In the genomic region with DNA sequence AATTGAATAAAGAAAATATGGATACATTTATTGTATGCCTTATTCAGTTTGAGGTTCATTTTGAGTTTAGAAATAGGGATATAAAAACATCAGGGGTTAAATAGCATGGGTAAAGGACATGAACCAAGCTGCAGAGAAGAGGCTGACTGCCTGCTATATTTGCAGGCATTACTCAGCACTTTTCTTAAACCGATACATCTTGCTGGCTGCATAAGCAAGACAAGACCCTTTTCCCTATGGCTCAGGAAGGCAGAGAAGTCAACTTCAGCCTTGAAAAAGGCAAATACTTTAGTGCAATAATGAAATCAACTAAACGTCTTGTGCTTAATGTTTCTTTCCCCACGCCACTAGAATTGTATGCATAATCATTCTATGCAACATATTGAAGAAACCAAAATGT, we compare ENCODE assay signal across 21 cellular contexts. TPM values are rescaled to one million over a fixed set of nuclear protein-coding genes. Genes with fewer than 3 reads are reported as not detected.
DNase-seq lines count a peak whose midpoint lies in the region; ATAC-seq and TF ChIP-seq lines count a peak whose summit lies in the region.
"Had no signal": no experiment of that assay in that cellular context is flagged by ENCODE, and none has a peak within 500 bp of the region (broad histone marks: within the 10 kb centered on the region; RNA-seq: fewer than 3 reads in every experiment).

No MANE protein-coding gene starts in this region.

- peak overlapping the region; percentile 58 for H2AFZ ChIP-seq in smooth muscle cell (ENCODE audit: low read depth)

- intact Hi-C loops in left ventricle myocardium inferior (cut with micrococcal nuclease), result no loop called here
- intact Hi-C loops in left ventricle myocardium superior (cut with micrococcal nuclease), result no loop called here

- H3K9me3 ChIP-seq in left ventricle myocardium inferior (replicated peaks) (no peaks in the 10 kb centered on the region), smooth muscle cell (replicated peaks; ENCODE audit: low read depth) (no peaks in the 10 kb centered on the region)
- H3K9me3 ChIP-seq: adrenal gland, HAP-1, mucosa of descending colon had no signal

- no peaks in the 10 kb centered on the region for H3K79me2 ChIP-seq in smooth muscle cell (ENCODE audit: low read depth)

- H3K4me2 ChIP-seq in smooth muscle cell, result peak overlapping the region; percentile 36

- no peak for TF ChIP-seq CTCF in left ventricle myocardium inferior (IDR thresholded peaks at IDR 0.05; ENCODE audit: borderline replicate concordance)
- no peak for TF ChIP-seq CTCF in fibroblast of pulmonary artery (IDR thresholded peaks at IDR 0.05; ENCODE audit: low read length, missing control alignments)
- no peak for TF ChIP-seq CTCF in smooth muscle cell (IDR thresholded peaks at IDR 0.05; ENCODE audit: borderline replicate concordance, insufficient read depth, poor library complexity, severe bottlenecking)

- H4K20me1 ChIP-seq in smooth muscle cell (ENCODE audit: low read depth), result no peaks in the 10 kb centered on the region

- H3K36me3 ChIP-seq in left ventricle myocardium inferior (no peaks in the 10 kb centered on the region), smooth muscle cell (ENCODE audit: low read depth) (no peaks in the 10 kb centered on the region)
- H3K36me3 ChIP-seq: adrenal gland, HAP-1 had no signal

- 49% methylated on average over 3 of the region's 3 CpGs for WGBS in smooth muscle cell (ENCODE audit: low lambda C conversion rate)

- H3K9ac ChIP-seq in smooth muscle cell (ENCODE audit: low read depth), result no peak overlapping the region

- H3K4me3 ChIP-seq in left ventricle myocardium inferior, result peak overlapping the region; percentile 17
- no peak overlapping the region for H3K4me3 ChIP-seq in fibroblast of pulmonary artery (replicated peaks; ENCODE audit: low read depth, low read length)
- no peak overlapping the region for H3K4me3 ChIP-seq in smooth muscle cell
- H3K4me3 ChIP-seq: adrenal gland, HAP-1, mucosa of descending colon had no signal

- ATAC-seq in left ventricle myocardium superior, result no peak
- ATAC-seq: mucosa of descending colon had no signal

- no peaks in the 10 kb centered on the region for H3K27me3 ChIP-seq in left ventricle myocardium inferior (ENCODE audit: low read depth)
- H3K27me3 ChIP-seq in smooth muscle cell (ENCODE audit: low read depth), result no peaks in the 10 kb centered on the region
- H3K27me3 ChIP-seq: adrenal gland had no signal

- H3K4me1 ChIP-seq in left ventricle myocardium inferior, result no peaks in the 10 kb centered on the region
- H3K4me1 ChIP-seq in smooth muscle cell (ENCODE audit: low read depth), result no peaks in the 10 kb centered on the region
- H3K4me1 ChIP-seq: adrenal gland, HAP-1 had no signal

- DNase-seq in left ventricle myocardium inferior (no peak), left ventricle myocardium superior (no peak), amniotic epithelial cell (ENCODE audit: low read depth) (peak; percentile 41), fibroblast of pulmonary artery (ENCODE audit: low read depth) (peak; percentile 47), smooth muscle cell (lab: John Stamatoyannopoulos, UW; ENCODE audit: unreplicated experiment) (no peak), NCI-H2171 treated with DMSO at 0.1 percent for 48 hours (lab: John Stamatoyannopoulos, UW) (no peak), SW 1271 (lab: John Stamatoyannopoulos, UW) (no peak)
- DNase-seq in activated CD4-positive, alpha-beta T cell treated with anti-CD3 and anti-CD28 coated beads, Interleukin-2, amount 50 U/mL, for 1 hour, result no peak
- DNase-seq: activated CD4-positive, alpha-beta T cell treated with anti-CD3 and anti-CD28 coated beads, Interleukin-2, amount 50 U/mL, for 48 hours; adrenal gland; AML-193; foreskin melanocyte; KG1; mucosa of descending colon; NCI-H1930; SIG-M5; substantia nigra; T1000 had no signal

- H3K27ac ChIP-seq in left ventricle myocardium inferior (replicated peaks), result no peak overlapping the region
- H3K27ac ChIP-seq in smooth muscle cell (ENCODE audit: low read depth), result no peak overlapping the region
- H3K27ac ChIP-seq: adrenal gland had no signal

- H3F3A ChIP-seq in smooth muscle cell (ENCODE audit: low read depth), result no peaks in the 10 kb centered on the region

RNA-seq across cellular contexts. Expression of gene SCN1A, which starts 36.4 kb away (rescaled TPM):
- total RNA-seq in left ventricle myocardium inferior, result 0.63 TPM
- total RNA-seq in left ventricle myocardium superior, result 0.92 TPM
- total RNA-seq in smooth muscle cell, result not detected in 2 replicates
- not detected in 2 replicates for polyA plus RNA-seq in smooth muscle cell
- total RNA-seq: posterior vena cava had no signal
- polyA plus RNA-seq: keratinocyte had no signal

Comparison
In these comparisons a context has a peak if more than half of its experiments do, and no peak if none do; other contexts are left out.
1. DNase-seq: peak in amniotic epithelial cell (single experiment) and fibroblast of pulmonary artery (single experiment); none in left ventricle myocardium inferior (single experiment), left ventricle myocardium superior (single experiment), smooth muscle cell (single experiment), activated CD4-positive, alpha-beta T cell treated with anti-CD3 and anti-CD28 coated beads, Interleukin-2, amount 50 U/mL, for 1 hour (single experiment), NCI-H2171 treated with DMSO at 0.1 percent for 48 hours (single experiment) and SW 1271 (0 of 2).